Comparison of ENCODE assay signal across 28 cellular contexts in genomic region chr3:37729119-37729518, GRCh38.
A peak's percentile ranks its signal among the peaks of the same experiment; 100 is the strongest.
DNase-seq lines count a peak whose midpoint lies in the region; TF ChIP-seq lines count a peak whose summit lies in the region.
"Had no signal": no experiment of that assay in that cellular context is flagged by ENCODE, and none has a peak within 500 bp of the region (broad histone marks: within the 10 kb centered on the region; RNA-seq: fewer than 3 reads in every experiment).

No MANE protein-coding gene starts in this region.

- H3K36me3 Mint-ChIP-seq in nephron progenitor cell (ENCODE audit: low read depth), result peaks cover 29% of the 10 kb centered on the region
- H3K36me3 Mint-ChIP-seq: activated CD8-positive, alpha-beta memory T cell treated with anti-CD3 and anti-CD28 coated beads, Interleukin-2, amount 10 ng/mL, durations not matched to agents 7 days and 5 days; activated naive CD4-positive, alpha-beta T cell treated with anti-CD3 and anti-CD28 coated beads, Interleukin-2, amount 50 U/mL, for 24 hours had no signal

- H3F3A ChIP-seq in GM23248 (ENCODE audit: insufficient read depth), result no peaks in the 10 kb centered on the region

- H4K20me1 ChIP-seq in GM23248 (ENCODE audit: insufficient read depth), result no peaks in the 10 kb centered on the region

- H3K9me3 Mint-ChIP-seq in nephron progenitor cell, result peaks cover 1% of the 10 kb centered on the region
- H3K9me3 Mint-ChIP-seq: activated naive CD4-positive, alpha-beta T cell treated with anti-CD3 and anti-CD28 coated beads, Interleukin-2, amount 50 U/mL, for 24 hours; activated T-helper 1 cell treated with anti-CD3 and anti-CD28 coated beads, Interleukin-12 subunit alpha, Interleukin-12 subunit beta, Interleukin-2, Interleukin-4 antibody, amounts not matched to agents 30 ng/mL and 10 ng/mL and 1 ng/mL, durations not matched to agents 14 hours and 24 hours and 36 hours; CD4-positive, alpha-beta T cell had no signal

- H3K9ac ChIP-seq in GM23248, result no peak overlapping the region

- no peaks in the 10 kb centered on the region for H3K79me2 ChIP-seq in GM23248 (ENCODE audit: insufficient read depth)

- H3K4me3 Mint-ChIP-seq in nephron progenitor cell, result no peak overlapping the region
- H3K4me3 Mint-ChIP-seq: activated CD8-positive, alpha-beta memory T cell treated with anti-CD3 and anti-CD28 coated beads, Interleukin-2, amount 10 ng/mL, durations not matched to agents 7 days and 5 days; activated naive CD4-positive, alpha-beta T cell treated with anti-CD3 and anti-CD28 coated beads, Interleukin-2, amount 50 U/mL, for 24 hours; activated T-helper 1 cell treated with anti-CD3 and anti-CD28 coated beads, Interleukin-12 subunit alpha, Interleukin-12 subunit beta, Interleukin-2, Interleukin-4 antibody, amounts not matched to agents 30 ng/mL and 10 ng/mL and 1 ng/mL, durations not matched to agents 14 hours and 24 hours and 36 hours; CD4-positive, alpha-beta T cell; stimulated activated naive CD8-positive, alpha-beta T cell treated with anti-CD3 and anti-CD28 coated beads, Interleukin-15, amount 100 ng/mL, for 72 hours had no signal

- H3K27me3 ChIP-seq in GM23248 (replicated peaks; ENCODE audit: insufficient read depth), result no peaks in the 10 kb centered on the region
- H3K27me3 ChIP-seq: transverse colon had no signal

- H3K4me1 Mint-ChIP-seq in nephron progenitor cell, result peaks cover 25% of the 10 kb centered on the region
- H3K4me1 Mint-ChIP-seq: activated CD8-positive, alpha-beta memory T cell treated with anti-CD3 and anti-CD28 coated beads, Interleukin-2, amount 10 ng/mL, durations not matched to agents 7 days and 5 days; activated naive CD4-positive, alpha-beta T cell treated with anti-CD3 and anti-CD28 coated beads, Interleukin-2, amount 50 U/mL, for 24 hours; stimulated activated naive CD8-positive, alpha-beta T cell treated with anti-CD3 and anti-CD28 coated beads, Interleukin-15, amount 100 ng/mL, for 72 hours had no signal

- H3K27me3 Mint-ChIP-seq in nephron progenitor cell (ENCODE audit: low read depth, poor library complexity), result peaks cover 2% of the 10 kb centered on the region

- no peaks in the 10 kb centered on the region for H3K9me2 ChIP-seq in GM23248 (ENCODE audit: insufficient read depth)

- no peak overlapping the region for H3K4me2 ChIP-seq in GM23248 (ENCODE audit: unreplicated experiment)

- peak overlapping the region; percentile 20 for H3K27ac Mint-ChIP-seq in nephron progenitor cell
- H3K27ac Mint-ChIP-seq: activated CD8-positive, alpha-beta memory T cell treated with anti-CD3 and anti-CD28 coated beads, Interleukin-2, amount 10 ng/mL, durations not matched to agents 7 days and 5 days; activated naive CD4-positive, alpha-beta T cell treated with anti-CD3 and anti-CD28 coated beads, Interleukin-2, amount 50 U/mL, for 24 hours; activated T-helper 1 cell treated with anti-CD3 and anti-CD28 coated beads, Interleukin-12 subunit alpha, Interleukin-12 subunit beta, Interleukin-2, Interleukin-4 antibody, amounts not matched to agents 30 ng/mL and 10 ng/mL and 1 ng/mL, durations not matched to agents 14 hours and 24 hours and 36 hours; CD4-positive, alpha-beta T cell had no signal

- H3K36me3 ChIP-seq in GM23248 (ENCODE audit: low read depth), result no peaks in the 10 kb centered on the region
- H3K36me3 ChIP-seq: transverse colon had no signal

- H3K4me1 ChIP-seq in GM23248 (ENCODE audit: insufficient read depth), result no peaks in the 10 kb centered on the region
- H3K4me1 ChIP-seq: transverse colon had no signal

- in situ Hi-C loops in GM23248 (cut with MboI), result no loop called here

- no peak overlapping the region for H2AFZ ChIP-seq in GM23248

- H3K4me3 ChIP-seq in GM23248, result no peak overlapping the region
- H3K4me3 ChIP-seq: coronary artery, lung, transverse colon had no signal

- DNase-seq in GM23248 (peak; percentile 26), RPMI7951 (ENCODE audit: low read depth) (peak; percentile 23), fibroblast of gingiva (ENCODE audit: low read depth) (peak; percentile 39), nephron progenitor cell (no peak), cortex of kidney (lab: John Stamatoyannopoulos, UW) (no peak), GM03348 (ENCODE audit: low spot score) (no peak), SHP77 treated with DMSO at 0.1 percent for 48 hours (lab: John Stamatoyannopoulos, UW) (no peak)
- DNase-seq in activated CD4-positive, alpha-beta T cell treated with anti-CD3 and anti-CD28 coated beads for 1 hour, result no peak
- DNase-seq: activated CD4-positive, alpha-beta T cell treated with anti-CD3 and anti-CD28 coated beads for 48 hours; activated CD8-positive, alpha-beta memory T cell treated with anti-CD3 and anti-CD28 coated beads, Interleukin-2, amount 10 ng/mL, durations not matched to agents 7 days and 5 days; CD4-positive, alpha-beta T cell; DMS153; GF-D8; hypothalamus; NCI-H1092 treated with DMSO at 0.1 percent for 48 hours; NCI-H2029; NCI-H2227 treated with DMSO at 0.1 percent for 48 hours; NCI-H748 treated with DMSO at 0.1 percent for 48 hours; OCI-M1; SIG-M5; stimulated activated CD4-positive, alpha-beta T cell treated with anti-CD3 and anti-CD28 coated beads, Interleukin-4, amount 100 ng/mL, for 4 hours; stimulated activated naive CD8-positive, alpha-beta T cell treated with anti-CD3 and anti-CD28 coated beads, Interleukin-15, amount 100 ng/mL, for 72 hours; T-helper 1 cell; transverse colon had no signal

- H3K9me3 ChIP-seq in GM23248 (ENCODE audit: low read depth), result no peaks in the 10 kb centered on the region
- H3K9me3 ChIP-seq: transverse colon had no signal

- 3% methylated on average over 2 of the region's 2 CpGs for WGBS in GM23248 (ENCODE audit: low coverage in 1 of 2, low lambda C conversion rate in 2 of 2, missing lambda C conversion rate in 2 of 2), 2 experiments

- TF ChIP-seq CTCF in nephron progenitor cell (IDR thresholded peaks at IDR 0.05), result no peak

- no peak overlapping the region for H3K27ac ChIP-seq in GM23248
- H3K27ac ChIP-seq: coronary artery, transverse colon had no signal

Comparison
In these comparisons a context has a peak if more than half of its experiments do, and no peak if none do; other contexts are left out.
1. DNase-seq: peak in GM23248 (single experiment), RPMI7951 (single experiment) and fibroblast of gingiva (single experiment); none in nephron progenitor cell (single experiment), cortex of kidney (single experiment), GM03348 (single experiment), activated CD4-positive, alpha-beta T cell treated with anti-CD3 and anti-CD28 coated beads for 1 hour (single experiment) and SHP77 treated with DMSO at 0.1 percent for 48 hours (single experiment).